ENCODE assay signal across 1 cellular context in the genomic region with DNA sequence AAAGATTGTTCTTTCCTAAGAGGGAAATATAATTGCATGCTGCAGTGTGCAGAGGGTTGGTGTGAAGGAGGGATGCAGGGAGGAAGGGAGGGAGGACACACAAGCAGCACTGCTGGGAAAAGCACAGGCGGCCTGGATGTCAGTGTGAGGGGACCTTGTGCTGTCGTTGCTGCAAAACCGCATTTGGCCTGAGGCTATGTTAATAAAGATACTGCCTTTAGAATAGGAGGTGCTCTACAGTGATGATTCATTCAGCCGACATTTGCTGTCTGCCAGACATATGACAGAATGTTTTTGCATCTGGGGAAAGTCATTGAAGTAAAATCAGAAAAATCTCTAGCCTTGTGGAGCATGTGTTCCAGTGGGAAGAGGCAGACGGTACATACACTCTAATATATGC.
TF ChIP-seq lines count a peak whose summit lies in the region.

No MANE protein-coding gene starts in this region.

TF ChIP-seq in HEK293, 187 proteins besides CTCF, POLR2A, EP300 and RAD21 (continued from another document):
- TF ChIP-seq ZNF280C (tag by site-specific recombination; IDR thresholded peaks at IDR 0.05) (no peak), ZFP69B (tag by site-specific recombination; IDR thresholded peaks at IDR 0.05) (no peak), MEIS1 (CRISPR knock-in tag; IDR thresholded peaks at IDR 0.05; ENCODE audit: borderline replicate concordance) (no peak), ZIC2 (tag by site-specific recombination; IDR thresholded peaks at IDR 0.05) (no peak), ZBTB20 (tag by site-specific recombination; IDR thresholded peaks at IDR 0.05) (no peak), ZNF548 (tag by site-specific recombination; IDR thresholded peaks at IDR 0.05) (no peak), ZNF174 (tag by site-specific recombination; IDR thresholded peaks at IDR 0.05) (no peak), ZNF341 (tag by site-specific recombination; IDR thresholded peaks at IDR 0.05; ENCODE audit: low read depth) (no peak), ZNF664 (tag by site-specific recombination; IDR thresholded peaks at IDR 0.05) (no peak), ZNF23 (tag by site-specific recombination; IDR thresholded peaks at IDR 0.05; ENCODE audit: borderline replicate concordance) (no peak), ZNF394 (tag by site-specific recombination; IDR thresholded peaks at IDR 0.05; ENCODE audit: borderline replicate concordance) (peak; percentile 27; the same call in 1 of the 2 replicates), ZNF530 (tag by site-specific recombination; IDR thresholded peaks at IDR 0.05; ENCODE audit: low read depth) (no peak), SP3 (tag by site-specific recombination; IDR thresholded peaks at IDR 0.05) (no peak), ZNF529 (tag by site-specific recombination; IDR thresholded peaks at IDR 0.05; ENCODE audit: insufficient replicate concordance) (no peak), GFI1B (tag by site-specific recombination; IDR thresholded peaks at IDR 0.05) (no peak), ZNF843 (tag by site-specific recombination; IDR thresholded peaks at IDR 0.05) (0 out of 2 replicates have a peak, but pooled peaks have one; percentile 24), SP2 (tag by site-specific recombination; IDR thresholded peaks at IDR 0.05) (no peak), ZNF37A (tag by site-specific recombination; IDR thresholded peaks at IDR 0.05) (no peak), ZBTB7A (tag by site-specific recombination; IDR thresholded peaks at IDR 0.05; ENCODE audit: low read depth) (no peak), PRDM1 (tag by site-specific recombination; IDR thresholded peaks at IDR 0.05) (0 out of 2 replicates have a peak, but pooled peaks have one; percentile 23)
- TF ChIP-seq, protein P1, sequence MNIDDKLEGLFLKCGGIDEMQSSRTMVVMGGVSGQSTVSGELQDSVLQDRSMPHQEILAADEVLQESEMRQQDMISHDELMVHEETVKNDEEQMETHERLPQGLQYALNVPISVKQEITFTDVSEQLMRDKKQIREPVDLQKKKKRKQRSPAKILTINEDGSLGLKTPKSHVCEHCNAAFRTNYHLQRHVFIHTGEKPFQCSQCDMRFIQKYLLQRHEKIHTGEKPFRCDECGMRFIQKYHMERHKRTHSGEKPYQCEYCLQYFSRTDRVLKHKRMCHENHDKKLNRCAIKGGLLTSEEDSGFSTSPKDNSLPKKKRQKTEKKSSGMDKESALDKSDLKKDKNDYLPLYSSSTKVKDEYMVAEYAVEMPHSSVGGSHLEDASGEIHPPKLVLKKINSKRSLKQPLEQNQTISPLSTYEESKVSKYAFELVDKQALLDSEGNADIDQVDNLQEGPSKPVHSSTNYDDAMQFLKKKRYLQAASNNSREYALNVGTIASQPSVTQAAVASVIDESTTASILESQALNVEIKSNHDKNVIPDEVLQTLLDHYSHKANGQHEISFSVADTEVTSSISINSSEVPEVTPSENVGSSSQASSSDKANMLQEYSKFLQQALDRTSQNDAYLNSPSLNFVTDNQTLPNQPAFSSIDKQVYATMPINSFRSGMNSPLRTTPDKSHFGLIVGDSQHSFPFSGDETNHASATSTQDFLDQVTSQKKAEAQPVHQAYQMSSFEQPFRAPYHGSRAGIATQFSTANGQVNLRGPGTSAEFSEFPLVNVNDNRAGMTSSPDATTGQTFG (tag by site-specific recombination; IDR thresholded peaks at IDR 0.05; ENCODE audit: borderline replicate concordance): no peak
- TF ChIP-seq, protein P2, sequence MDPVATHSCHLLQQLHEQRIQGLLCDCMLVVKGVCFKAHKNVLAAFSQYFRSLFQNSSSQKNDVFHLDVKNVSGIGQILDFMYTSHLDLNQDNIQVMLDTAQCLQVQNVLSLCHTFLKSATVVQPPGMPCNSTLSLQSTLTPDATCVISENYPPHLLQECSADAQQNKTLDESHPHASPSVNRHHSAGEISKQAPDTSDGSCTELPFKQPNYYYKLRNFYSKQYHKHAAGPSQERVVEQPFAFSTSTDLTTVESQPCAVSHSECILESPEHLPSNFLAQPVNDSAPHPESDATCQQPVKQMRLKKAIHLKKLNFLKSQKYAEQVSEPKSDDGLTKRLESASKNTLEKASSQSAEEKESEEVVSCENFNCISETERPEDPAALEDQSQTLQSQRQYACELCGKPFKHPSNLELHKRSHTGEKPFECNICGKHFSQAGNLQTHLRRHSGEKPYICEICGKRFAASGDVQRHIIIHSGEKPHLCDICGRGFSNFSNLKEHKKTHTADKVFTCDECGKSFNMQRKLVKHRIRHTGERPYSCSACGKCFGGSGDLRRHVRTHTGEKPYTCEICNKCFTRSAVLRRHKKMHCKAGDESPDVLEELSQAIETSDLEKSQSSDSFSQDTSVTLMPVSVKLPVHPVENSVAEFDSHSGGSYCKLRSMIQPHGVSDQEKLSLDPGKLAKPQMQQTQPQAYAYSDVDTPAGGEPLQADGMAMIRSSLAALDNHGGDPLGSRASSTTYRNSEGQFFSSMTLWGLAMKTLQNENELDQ (tag by site-specific recombination; IDR thresholded peaks at IDR 0.05; ENCODE audit: low read depth): no peak
- TF ChIP-seq, protein P3, sequence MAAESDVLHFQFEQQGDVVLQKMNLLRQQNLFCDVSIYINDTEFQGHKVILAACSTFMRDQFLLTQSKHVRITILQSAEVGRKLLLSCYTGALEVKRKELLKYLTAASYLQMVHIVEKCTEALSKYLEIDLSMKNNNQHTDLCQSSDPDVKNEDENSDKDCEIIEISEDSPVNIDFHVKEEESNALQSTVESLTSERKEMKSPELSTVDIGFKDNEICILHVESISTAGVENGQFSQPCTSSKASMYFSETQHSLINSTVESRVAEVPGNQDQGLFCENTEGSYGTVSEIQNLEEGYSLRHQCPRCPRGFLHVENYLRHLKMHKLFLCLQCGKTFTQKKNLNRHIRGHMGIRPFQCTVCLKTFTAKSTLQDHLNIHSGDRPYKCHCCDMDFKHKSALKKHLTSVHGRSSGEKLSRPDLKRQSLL (tag by site-specific recombination; IDR thresholded peaks at IDR 0.05): no peak
